ENCODE assay signal across 8 cellular contexts in genomic region chr4:13656569-13656988, GRCh38. TPM values are rescaled to one million over a fixed set of nuclear protein-coding genes. Genes with fewer than 3 reads are reported as not detected.
DNase-seq lines count a peak whose midpoint lies in the region; ATAC-seq and TF ChIP-seq lines count a peak whose summit lies in the region.

No MANE protein-coding gene starts in this region.

- peaks cover 1 to 15% (median 5%) of the 10 kb centered on the region in 4 donors for H3K4me1 ChIP-seq in liver (ENCODE audit: control insufficient read depth in 4 of 4, insufficient read depth in 4 of 4, low read length in 3 of 4)

- CTCF ChIA-PET in activated CD4-positive, alpha-beta T cell treated with anti-CD3 and anti-CD28 coated beads for 36 hours (lab: Charles Lee), result interaction anchor here (0.6 to 2.1 kb wide), 8 partner anchors 12 to 913 kb away, joined by 3 to 9 read pairs (median 3); partner anchors contain the start of gene BOD1L1

- TF ChIP-seq CTCF in choroid plexus epithelial cell (conservative IDR thresholded peaks at IDR 0.05; ENCODE audit: low read depth, low read length) (peak; percentile 87), liver (IDR thresholded peaks at IDR 0.05; ENCODE audit: low read depth, low read length, missing input control) (peak; percentile 89)

- no peaks in the 10 kb centered on the region for H3K9me3 ChIP-seq in liver (ENCODE audit: control insufficient read depth in 4 of 4, low read length in 3 of 4)

- H3K9me3 Mint-ChIP-seq in activated CD4-positive, alpha-beta T cell treated with anti-CD3 and anti-CD28 coated beads for 36 hours (ENCODE audit: low read depth), result no peaks in the 10 kb centered on the region

- peak; percentile 39 for ATAC-seq in GM19395 (IDR thresholded peaks at IDR 0.05; ENCODE audit: unreplicated experiment)
- ATAC-seq in activated CD4-positive, alpha-beta T cell treated with anti-CD3 and anti-CD28 coated beads for 36 hours, result peak; percentile 57

- DNase-seq in Ammon's horn (ENCODE audit: low spot score) (peak; percentile 76), NCI-H146 treated with DMSO at 0.1 percent for 48 hours (lab: John Stamatoyannopoulos, UW; ENCODE audit: unreplicated experiment) (peak; percentile 33), choroid plexus epithelial cell (ENCODE audit: low read depth) (peak; percentile 82), NCI-H2107 treated with DMSO at 0.1 percent for 48 hours (lab: John Stamatoyannopoulos, UW; ENCODE audit: unreplicated experiment) (no peak)
- DNase-seq in activated CD4-positive, alpha-beta T cell treated with anti-CD3 and anti-CD28 coated beads for 36 hours, result peak; percentile 86
- DNase-seq in stimulated activated CD4-positive, alpha-beta T cell treated with anti-CD3 and anti-CD28 coated beads, Interleukin-2, amount 100 ng/mL, for 48 hours, result peak; percentile 68 to 73

- H3K27ac Mint-ChIP-seq in activated CD4-positive, alpha-beta T cell treated with anti-CD3 and anti-CD28 coated beads for 36 hours, result peak overlapping the region; percentile 63

- TF ChIP-seq RAD21 in liver (IDR thresholded peaks at IDR 0.05), result peak; percentile 94 to 96

- peak overlapping the region in 1 of 2 donors; percentile 49 for H3K9ac ChIP-seq in liver (ENCODE audit: low read depth in 1 of 2, low read length in 2 of 2)

- WGBS in liver, result 3% methylated on average over 9 of the region's 9 CpGs

- no peaks in the 10 kb centered on the region for H3K36me3 ChIP-seq in liver (ENCODE audit: control insufficient read depth in 4 of 4, insufficient read depth in 3 of 4, low read depth in 1 of 4, low read length in 3 of 4)

- intact Hi-C loops in activated CD4-positive, alpha-beta T cell treated with anti-CD3 and anti-CD28 coated beads for 36 hours (cut with DNase I, micrococcal nuclease), result loop anchor here (2.0 to 10.0 kb wide), 11 partner anchors 236 to 1998 kb away; partner anchors contain the start of genes CPEB2 (in 1 of the 2) and FBXL5 (in 1 of the 2)

- H3K27me3 ChIP-seq in liver (ENCODE audit: control insufficient read depth in 4 of 4, insufficient read depth in 4 of 4, low read length in 3 of 4), result no peaks in the 10 kb centered on the region

- peaks cover 5% of the 10 kb centered on the region for H3K27me3 Mint-ChIP-seq in activated CD4-positive, alpha-beta T cell treated with anti-CD3 and anti-CD28 coated beads for 36 hours

- POLR2A ChIA-PET in activated CD4-positive, alpha-beta T cell treated with anti-CD3 and anti-CD28 coated beads for 36 hours (lab: Charles Lee), result no interaction called here

- peaks cover 12% of the 10 kb centered on the region for H3K4me1 Mint-ChIP-seq in activated CD4-positive, alpha-beta T cell treated with anti-CD3 and anti-CD28 coated beads for 36 hours

- H3K4me3 Mint-ChIP-seq in activated CD4-positive, alpha-beta T cell treated with anti-CD3 and anti-CD28 coated beads for 36 hours, result peak overlapping the region; percentile 61

- H3K27ac ChIP-seq in liver (ENCODE audit: low read depth in 1 of 2, low read length in 2 of 2), result peak overlapping the region; percentile 15 to 36

- H3K4me3 ChIP-seq in choroid plexus epithelial cell (ENCODE audit: low read depth, low read length), result peak overlapping the region; percentile 52
- peak overlapping the region; percentile 48 to 52 (median 50) for H3K4me3 ChIP-seq in liver (ENCODE audit: low read depth in 1 of 3, low read length in 3 of 3)

- H3K36me3 Mint-ChIP-seq in activated CD4-positive, alpha-beta T cell treated with anti-CD3 and anti-CD28 coated beads for 36 hours (ENCODE audit: low read depth), result no peaks in the 10 kb centered on the region

TF ChIP-seq in liver, 16 proteins besides CTCF, POLR2A, EP300 and RAD21:
- TF ChIP-seq ATF3 (IDR thresholded peaks at IDR 0.05) (no peak), EGR1 (IDR thresholded peaks at IDR 0.05; ENCODE audit: low read depth in 2 of 2) (peak; percentile 99)

RNA-seq across cellular contexts. Expression of gene BOD1L1, which starts 29.1 kb away (rescaled TPM):
- 10 to 100 TPM; 32.4 to 42.7 TPM for total RNA-seq in activated CD4-positive, alpha-beta T cell treated with anti-CD3 and anti-CD28 coated beads for 36 hours
- 10 to 100 TPM; 14.6 to 19.2 TPM for total RNA-seq in liver
- 1 to 10 TPM; 4.1 to 5.9 TPM for polyA plus RNA-seq in liver
